38 cellular contexts compared by ENCODE assay signal in genomic region chr20:5497556-5497955, GRCh38.
"Had no signal": no experiment of that assay in that cellular context is flagged by ENCODE, and none has a peak within 500 bp of the region (broad histone marks: within the 10 kb centered on the region; RNA-seq: fewer than 3 reads in every experiment).

No MANE protein-coding gene starts in this region.

- H3K36me3 ChIP-seq: adrenal gland, brain microvascular endothelial cell, breast epithelium, cardiac muscle cell had no signal

- H3K27ac ChIP-seq: adrenal gland, ascending aorta, body of pancreas, brain microvascular endothelial cell, breast epithelium, cardiac muscle cell had no signal

- H3K36me3 Mint-ChIP-seq: activated naive CD4-positive, alpha-beta T cell treated with anti-CD3 and anti-CD28 coated beads, Interleukin-2, amount 10 ng/mL, durations not matched to agents 7 days and 5 days; activated naive CD4-positive, alpha-beta T cell treated with anti-CD3 and anti-CD28 coated beads, Interleukin-2, amount 50 U/mL, for 24 hours; activated naive CD4-positive, alpha-beta T cell treated with anti-CD3 and anti-CD28 coated beads, Interleukin-2, amount 50 U/mL, for 72 hours; activated naive CD8-positive, alpha-beta T cell; activated naive CD8-positive, alpha-beta T cell treated with anti-CD3 and anti-CD28 coated beads for 36 hours; brain had no signal

- ATAC-seq: activated naive CD4-positive, alpha-beta T cell treated with anti-CD3 and anti-CD28 coated beads, Interleukin-2, amount 50 U/mL, for 72 hours; activated naive CD8-positive, alpha-beta T cell treated with anti-CD3 and anti-CD28 coated beads, Interleukin-2, amount 50 U/mL, for 24 hours; activated T-cell treated with anti-CD3 and anti-CD28 coated beads, Interleukin-2, amount 50 U/mL, for 4 hours; activated T-cell treated with anti-CD3 and anti-CD28 coated beads, Interleukin-2, amount 50 U/mL, for 72 hours; activated T-helper 17 cell treated with anti-CD3 and anti-CD28 coated beads, Interleukin-2, amount 50 U/mL, for 72 hours; body of pancreas had no signal

- H3K27me3 ChIP-seq: adrenal gland, ascending aorta, body of pancreas, brain microvascular endothelial cell, breast epithelium, cardiac muscle cell had no signal

- H3K4me1 Mint-ChIP-seq: activated naive CD4-positive, alpha-beta T cell treated with anti-CD3 and anti-CD28 coated beads, Interleukin-2, amount 10 ng/mL, durations not matched to agents 7 days and 5 days; activated naive CD4-positive, alpha-beta T cell treated with anti-CD3 and anti-CD28 coated beads, Interleukin-2, amount 50 U/mL, for 24 hours; activated naive CD8-positive, alpha-beta T cell treated with anti-CD3 and anti-CD28 coated beads for 36 hours; activated naive CD8-positive, alpha-beta T cell treated with anti-CD3 and anti-CD28 coated beads, Interleukin-2, amount 10 ng/mL, durations not matched to agents 7 days and 5 days; activated naive CD8-positive, alpha-beta T cell treated with anti-CD3 and anti-CD28 coated beads, Interleukin-2, amount 50 U/mL, for 24 hours; activated T-helper 17 cell treated with anti-CD3 and anti-CD28 coated beads, Interleukin-2, amount 50 U/mL, for 72 hours; brain; central memory CD8-positive, alpha-beta T cell had no signal

- H3K4me3 ChIP-seq: adrenal gland, ascending aorta, body of pancreas, breast epithelium, cardiac muscle cell had no signal

- H3K4me1 ChIP-seq: adrenal gland, ascending aorta, body of pancreas, breast epithelium had no signal

- DNase-seq: activated effector memory CD4-positive, alpha-beta T cell treated with anti-CD3 and anti-CD28 coated beads, Interleukin-2, amount 50 U/mL, for 16 hours; activated effector memory CD4-positive, alpha-beta T cell treated with Interleukin-2 at 50 U/mL for 16 hours; activated gamma-delta T cell; activated gamma-delta T cell treated with Interleukin-2 at 50 U/mL for 16 hours; activated naive CD4-positive, alpha-beta T cell; activated naive CD4-positive, alpha-beta T cell treated with anti-CD3 and anti-CD28 coated beads for 36 hours; activated naive CD4-positive, alpha-beta T cell treated with anti-CD3 and anti-CD28 coated beads, Interleukin-2, amount 10 ng/mL, durations not matched to agents 7 days and 5 days; activated naive CD4-positive, alpha-beta T cell treated with anti-CD3 and anti-CD28 coated beads, Interleukin-2, amount 50 U/mL, for 16 hours; activated naive CD4-positive, alpha-beta T cell treated with Interleukin-2 at 50 U/mL for 16 hours; activated naive CD8-positive, alpha-beta T cell treated with anti-CD3 and anti-CD28 coated beads for 36 hours; activated naive CD8-positive, alpha-beta T cell treated with anti-CD3 and anti-CD28 coated beads, Interleukin-2, amount 10 ng/mL, durations not matched to agents 7 days and 5 days; activated naive CD8-positive, alpha-beta T cell treated with anti-CD3 and anti-CD28 coated beads, Interleukin-2, amount 50 U/mL, for 24 hours; activated T-cell treated with anti-CD3 and anti-CD28 coated beads, Interleukin-2, amount 50 U/mL, for 1 hour; activated T-cell treated with anti-CD3 and anti-CD28 coated beads, Interleukin-2, amount 50 U/mL, for 24 hours; activated T-cell treated with anti-CD3 and anti-CD28 coated beads, Interleukin-2, amount 50 U/mL, for 4 hours; activated T-cell treated with anti-CD3 and anti-CD28 coated beads, Interleukin-2, amount 50 U/mL, for 48 hours; activated T-cell treated with anti-CD3 and anti-CD28 coated beads, Interleukin-2, amount 50 U/mL, for 72 hours; amniotic stem cell; amygdala; anterior cingulate cortex; aorta; body of pancreas; brain microvascular endothelial cell; caudate nucleus; central memory CD4-positive, alpha-beta T cell; cerebellar nuclear complex had no signal

- H3K9me3 Mint-ChIP-seq: activated naive CD4-positive, alpha-beta T cell treated with anti-CD3 and anti-CD28 coated beads for 36 hours; activated naive CD4-positive, alpha-beta T cell treated with anti-CD3 and anti-CD28 coated beads, Interleukin-2, amount 10 ng/mL, durations not matched to agents 7 days and 5 days; activated naive CD4-positive, alpha-beta T cell treated with anti-CD3 and anti-CD28 coated beads, Interleukin-2, amount 50 U/mL, for 24 hours; activated naive CD4-positive, alpha-beta T cell treated with anti-CD3 and anti-CD28 coated beads, Interleukin-2, amount 50 U/mL, for 72 hours; activated naive CD8-positive, alpha-beta T cell treated with anti-CD3 and anti-CD28 coated beads for 36 hours; activated naive CD8-positive, alpha-beta T cell treated with anti-CD3 and anti-CD28 coated beads, Interleukin-2, amount 10 ng/mL, durations not matched to agents 7 days and 5 days; activated naive CD8-positive, alpha-beta T cell treated with anti-CD3 and anti-CD28 coated beads, Interleukin-2, amount 50 U/mL, for 24 hours; activated T-cell treated with anti-CD3 and anti-CD28 coated beads, Interleukin-2, amount 50 U/mL, for 24 hours; activated T-cell treated with anti-CD3 and anti-CD28 coated beads, Interleukin-2, amount 50 U/mL, for 4 hours; activated T-cell treated with anti-CD3 and anti-CD28 coated beads, Interleukin-2, amount 50 U/mL, for 72 hours; activated T-helper 1 cell treated with anti-CD3 and anti-CD28 coated beads, Interleukin-12 subunit alpha, Interleukin-12 subunit beta, Interleukin-2, Interleukin-4 antibody, amounts not matched to agents 30 ng/mL and 10 ng/mL and 1 ng/mL, durations not matched to agents 14 hours and 24 hours and 36 hours; activated T-helper 17 cell treated with anti-CD3 and anti-CD28 coated beads, Interleukin-2, amount 50 U/mL, for 72 hours; activated T-helper 2 cell treated with anti-CD3 and anti-CD28 coated beads, Interferon-gamma antibody, Interleukin-2, Interleukin-4, amounts not matched to agents 10 μg/mL and 5 μg/mL and 100 μg/mL, durations not matched to agents 14 hours and 24 hours and 36 hours; central memory CD8-positive, alpha-beta T cell had no signal

- H3K4me3 Mint-ChIP-seq: activated naive CD4-positive, alpha-beta T cell treated with anti-CD3 and anti-CD28 coated beads for 36 hours; activated naive CD4-positive, alpha-beta T cell treated with anti-CD3 and anti-CD28 coated beads, Interleukin-2, amount 10 ng/mL, durations not matched to agents 7 days and 5 days; activated naive CD4-positive, alpha-beta T cell treated with anti-CD3 and anti-CD28 coated beads, Interleukin-2, amount 50 U/mL, for 24 hours; activated naive CD8-positive, alpha-beta T cell; activated naive CD8-positive, alpha-beta T cell treated with anti-CD3 and anti-CD28 coated beads, Interleukin-2, amount 10 ng/mL, durations not matched to agents 7 days and 5 days; activated naive CD8-positive, alpha-beta T cell treated with anti-CD3 and anti-CD28 coated beads, Interleukin-2, amount 50 U/mL, for 24 hours; activated T-cell treated with anti-CD3 and anti-CD28 coated beads, Interleukin-2, amount 50 U/mL, for 24 hours; activated T-cell treated with anti-CD3 and anti-CD28 coated beads, Interleukin-2, amount 50 U/mL, for 4 hours; activated T-cell treated with anti-CD3 and anti-CD28 coated beads, Interleukin-2, amount 50 U/mL, for 72 hours; activated T-helper 1 cell treated with anti-CD3 and anti-CD28 coated beads, Interleukin-12 subunit alpha, Interleukin-12 subunit beta, Interleukin-2, Interleukin-4 antibody, amounts not matched to agents 30 ng/mL and 10 ng/mL and 1 ng/mL, durations not matched to agents 14 hours and 24 hours and 36 hours; activated T-helper 17 cell treated with anti-CD3 and anti-CD28 coated beads, Interleukin-2, amount 50 U/mL, for 72 hours; brain; central memory CD8-positive, alpha-beta T cell had no signal

- H3K27ac Mint-ChIP-seq: activated naive CD4-positive, alpha-beta T cell treated with anti-CD3 and anti-CD28 coated beads for 36 hours; activated naive CD4-positive, alpha-beta T cell treated with anti-CD3 and anti-CD28 coated beads, Interleukin-2, amount 10 ng/mL, durations not matched to agents 7 days and 5 days; activated naive CD4-positive, alpha-beta T cell treated with anti-CD3 and anti-CD28 coated beads, Interleukin-2, amount 50 U/mL, for 24 hours; activated naive CD4-positive, alpha-beta T cell treated with anti-CD3 and anti-CD28 coated beads, Interleukin-2, amount 50 U/mL, for 72 hours; activated naive CD8-positive, alpha-beta T cell; activated naive CD8-positive, alpha-beta T cell treated with anti-CD3 and anti-CD28 coated beads for 36 hours; activated naive CD8-positive, alpha-beta T cell treated with anti-CD3 and anti-CD28 coated beads, Interleukin-2, amount 10 ng/mL, durations not matched to agents 7 days and 5 days; activated naive CD8-positive, alpha-beta T cell treated with anti-CD3 and anti-CD28 coated beads, Interleukin-2, amount 50 U/mL, for 24 hours; activated T-cell treated with anti-CD3 and anti-CD28 coated beads, Interleukin-2, amount 50 U/mL, for 24 hours; activated T-cell treated with anti-CD3 and anti-CD28 coated beads, Interleukin-2, amount 50 U/mL, for 72 hours; activated T-helper 1 cell treated with anti-CD3 and anti-CD28 coated beads, Interleukin-12 subunit alpha, Interleukin-12 subunit beta, Interleukin-2, Interleukin-4 antibody, amounts not matched to agents 30 ng/mL and 10 ng/mL and 1 ng/mL, durations not matched to agents 14 hours and 24 hours and 36 hours; activated T-helper 17 cell treated with anti-CD3 and anti-CD28 coated beads, Interleukin-2, amount 50 U/mL, for 72 hours; activated T-helper 2 cell treated with anti-CD3 and anti-CD28 coated beads, Interferon-gamma antibody, Interleukin-2, Interleukin-4, amounts not matched to agents 10 μg/mL and 5 μg/mL and 100 μg/mL, durations not matched to agents 14 hours and 24 hours and 36 hours; brain had no signal

- H3K9me3 ChIP-seq: adrenal gland, body of pancreas, breast epithelium had no signal
